Comparison of ENCODE assay signal across 8 cellular contexts in genomic region chr1:27632387-27633297, GRCh38. TPM values are rescaled to one million over a fixed set of nuclear protein-coding genes. Genes with fewer than 3 reads are reported as not detected.
DNase-seq lines count a peak whose midpoint lies in the region; ATAC-seq and TF ChIP-seq lines count a peak whose summit lies in the region.

No MANE protein-coding gene starts in this region.

- TF ChIP-seq CTCF in GM06990 (IDR thresholded peaks at IDR 0.05; ENCODE audit: insufficient read depth, low read length, poor library complexity, severe bottlenecking): no peak
- TF ChIP-seq CTCF in GM23338 (conservative IDR thresholded peaks at IDR 0.05; ENCODE audit: low read depth in 2 of 2): no peak

- H3K9me3 ChIP-seq in right cardiac atrium (ENCODE audit: control insufficient read depth, low read length) (no peaks in the 10 kb centered on the region), stomach smooth muscle (ENCODE audit: control insufficient read depth in 2 of 2, low read length in 2 of 2) (no peaks in the 10 kb centered on the region), SJCRH30 (replicated peaks) (no peaks in the 10 kb centered on the region)

- no peak overlapping the region for H3K9ac ChIP-seq in stomach smooth muscle (ENCODE audit: low read length in 2 of 2)

- H3K27me3 Mint-ChIP-seq in GM23338 (ENCODE audit: insufficient read depth, low read depth, poor library complexity): peaks cover 35% of the 10 kb centered on the region
- no peaks in the 10 kb centered on the region for H3K27me3 Mint-ChIP-seq in activated CD4-positive, alpha-beta T cell treated with anti-CD3 and anti-CD28 coated beads, Interleukin-2, amount 10 ng/mL, durations not matched to agents 24 days and 14 days

- peaks cover 33% of the 10 kb centered on the region for H3K4me1 Mint-ChIP-seq in GM23338
- peaks cover 69% of the 10 kb centered on the region for H3K4me1 Mint-ChIP-seq in activated CD4-positive, alpha-beta T cell treated with anti-CD3 and anti-CD28 coated beads, Interleukin-2, amount 10 ng/mL, durations not matched to agents 24 days and 14 days

- H3F3A ChIP-seq in GM23338 (replicated peaks; ENCODE audit: low read depth): peaks cover 5% of the 10 kb centered on the region

- H3K36me3 ChIP-seq in GM06990 (ENCODE audit: control insufficient read depth, insufficient read depth, low read length) (no peaks in the 10 kb centered on the region), GM23338 (ENCODE audit: insufficient read depth) (no peaks in the 10 kb centered on the region), stomach smooth muscle (ENCODE audit: control insufficient read depth in 2 of 2, insufficient read depth in 2 of 2, low read length in 2 of 2) (no peaks in the 10 kb centered on the region), SJCRH30 (no peaks in the 10 kb centered on the region)

- no peak overlapping the region for H2AFZ ChIP-seq in GM23338

- H3K4me3 ChIP-seq in GM06990 (replicated peaks; ENCODE audit: low read depth, low read length): no peak overlapping the region; the same call in 1 of the 2 replicates
- H3K4me3 ChIP-seq in GM23338: no peak overlapping the region
- no peak overlapping the region for H3K4me3 ChIP-seq in right cardiac atrium (ENCODE audit: low read length)
- H3K4me3 ChIP-seq in stomach smooth muscle (ENCODE audit: low read length in 2 of 2): no peak overlapping the region
- no peak overlapping the region for H3K4me3 ChIP-seq in SJCRH30

- 65% methylated on average over 14 of the region's 14 CpGs for WGBS in right cardiac atrium

- H3K4me2 ChIP-seq in GM23338: no peak overlapping the region

- H3K36me3 Mint-ChIP-seq in GM23338 (ENCODE audit: low read depth): no peaks in the 10 kb centered on the region
- H3K36me3 Mint-ChIP-seq in activated CD4-positive, alpha-beta T cell treated with anti-CD3 and anti-CD28 coated beads, Interleukin-2, amount 10 ng/mL, durations not matched to agents 24 days and 14 days (ENCODE audit: low read depth): no peaks in the 10 kb centered on the region

- intact Hi-C loops in activated CD4-positive, alpha-beta T cell treated with anti-CD3 and anti-CD28 coated beads, Interleukin-2, amount 10 ng/mL, durations not matched to agents 24 days and 14 days (cut with micrococcal nuclease): loop anchor here (1.0 to 2.0 kb wide), 3 partner anchors 14 to 31 kb away; no protein-coding TSS in a partner anchor
- intact Hi-C loops in right cardiac atrium (cut with DNase I): no loop called here

- H3K27me3 ChIP-seq in GM06990 (replicated peaks; ENCODE audit: control insufficient read depth, insufficient read depth, low read length) (no peaks in the 10 kb centered on the region), GM23338 (ENCODE audit: insufficient read depth) (peaks cover 43% of the 10 kb centered on the region), right cardiac atrium (ENCODE audit: control insufficient read depth, insufficient read depth) (no peaks in the 10 kb centered on the region), stomach smooth muscle (ENCODE audit: control insufficient read depth in 1 of 2, insufficient read depth in 2 of 2, low read length in 2 of 2) (peaks cover 16 to 20% of the 10 kb centered on the region in 2 donors), SJCRH30 (peaks cover 8% of the 10 kb centered on the region)

- H3K4me3 Mint-ChIP-seq in GM23338: no peak overlapping the region
- peak overlapping the region; percentile 77 for H3K4me3 Mint-ChIP-seq in activated CD4-positive, alpha-beta T cell treated with anti-CD3 and anti-CD28 coated beads, Interleukin-2, amount 10 ng/mL, durations not matched to agents 24 days and 14 days

- no peaks in the 10 kb centered on the region for H3K79me2 ChIP-seq in GM23338 (replicated peaks; ENCODE audit: insufficient read depth)

- DNase-seq in GM06990 (ENCODE audit: extremely low read depth, insufficient read length): peak; percentile 81
- no peak for DNase-seq in GM23338 (ENCODE audit: low spot score)
- DNase-seq in activated CD4-positive, alpha-beta T cell treated with anti-CD3 and anti-CD28 coated beads, Interleukin-2, amount 10 ng/mL, durations not matched to agents 24 days and 14 days: peak; percentile 85
- no peak for DNase-seq in right cardiac atrium
- no peak for DNase-seq in hepatic stellate cell (ENCODE audit: low spot score)
- DNase-seq in NCI-H345 treated with DMSO at 0.1 percent for 48 hours (lab: John Stamatoyannopoulos, UW; ENCODE audit: unreplicated experiment): no peak
- DNase-seq in SJCRH30: no peak

- ATAC-seq in GM23338: no peak
- ATAC-seq in right cardiac atrium: no peak

- no peak overlapping the region for H3K27ac Mint-ChIP-seq in GM23338
- H3K27ac Mint-ChIP-seq in activated CD4-positive, alpha-beta T cell treated with anti-CD3 and anti-CD28 coated beads, Interleukin-2, amount 10 ng/mL, durations not matched to agents 24 days and 14 days: peak overlapping the region; percentile 90

- H3K4me1 ChIP-seq in GM23338 (ENCODE audit: insufficient read depth) (peaks cover 17% of the 10 kb centered on the region), right cardiac atrium (ENCODE audit: control insufficient read depth, insufficient read depth, low read length) (peaks cover 19% of the 10 kb centered on the region), stomach smooth muscle (ENCODE audit: control insufficient read depth, insufficient read depth, low read length) (peaks cover 11% of the 10 kb centered on the region), SJCRH30 (peaks cover 5% of the 10 kb centered on the region)

- H3K9me2 ChIP-seq in GM23338 (ENCODE audit: insufficient read depth): no peaks in the 10 kb centered on the region

- H3K27ac ChIP-seq in GM23338 (ENCODE audit: low read depth) (no peak overlapping the region), right cardiac atrium (ENCODE audit: low read length) (peak overlapping the region; percentile 29), stomach smooth muscle (ENCODE audit: low read length) (peak overlapping the region; percentile 31), SJCRH30 (no peak overlapping the region)

- H3K9me3 Mint-ChIP-seq in GM23338: no peaks in the 10 kb centered on the region
- no peaks in the 10 kb centered on the region for H3K9me3 Mint-ChIP-seq in activated CD4-positive, alpha-beta T cell treated with anti-CD3 and anti-CD28 coated beads, Interleukin-2, amount 10 ng/mL, durations not matched to agents 24 days and 14 days

- H4K20me1 ChIP-seq in GM23338 (replicated peaks; ENCODE audit: insufficient read depth): no peaks in the 10 kb centered on the region

TF ChIP-seq in GM23338, 12 proteins besides CTCF, POLR2A, EP300 and RAD21:
- TF ChIP-seq EZH2 (IDR thresholded peaks at IDR 0.05; ENCODE audit: low read depth, unreplicated experiment) (peak; percentile 10), ZNF114 (CRISPR knock-in tag; IDR thresholded peaks at IDR 0.05) (no peak)
TF ChIP-seq in GM23338: peak in this region for 1.

RNA-seq across cellular contexts. Expression of gene FGR, which starts 2.3 kb away (rescaled TPM):
- 0.16 and 0.56 TPM in 2 replicates for total RNA-seq in GM23338 (2014; rRNA removed; shearing (Covaris generic))
- polyA plus RNA-seq in GM23338 (2016; fragmentation: Nextera tagmentation; extraction: Ambion mirVana): 0.42 and 0.53 TPM in 2 replicates
- 0.19 and 0.21 TPM in 2 replicates for total RNA-seq in activated CD4-positive, alpha-beta T cell treated with anti-CD3 and anti-CD28 coated beads, Interleukin-2, amount 10 ng/mL, durations not matched to agents 24 days and 14 days
- total RNA-seq in right cardiac atrium: 10 to 100 TPM in 1 of 4 donors, 1 to 10 TPM in 3; 3.2 to 12.6 (median 5.1) TPM
- 3.5 TPM for polyA plus RNA-seq in right cardiac atrium
- total RNA-seq in SJCRH30 (2014; rRNA removed; shearing (Covaris generic)): not detected in 2 replicates

RNA-seq across cellular contexts. Expression of gene AHDC1, which starts 28.7 kb away (rescaled TPM):
- 19.1 and 22.2 TPM in 2 replicates for total RNA-seq in GM23338 (2014; rRNA removed; shearing (Covaris generic))
- 6.8 and 8.3 TPM in 2 replicates for polyA plus RNA-seq in GM23338 (2016; fragmentation: Nextera tagmentation; extraction: Ambion mirVana)
- total RNA-seq in activated CD4-positive, alpha-beta T cell treated with anti-CD3 and anti-CD28 coated beads, Interleukin-2, amount 10 ng/mL, durations not matched to agents 24 days and 14 days: 33.9 and 34.7 TPM in 2 replicates
- total RNA-seq in right cardiac atrium: 10 to 100 TPM; 40.4 to 53.5 (median 50.6) TPM
- 26.3 TPM for polyA plus RNA-seq in right cardiac atrium
- total RNA-seq in SJCRH30 (2014; rRNA removed; shearing (Covaris generic)): 29.7 and 30.6 TPM in 2 replicates

RNA-seq across cellular contexts. Expression of gene IFI6, which starts 39.4 kb away (rescaled TPM):
- total RNA-seq in GM23338 (2014; rRNA removed; shearing (Covaris generic)): 6.3 and 9.4 TPM in 2 replicates
- polyA plus RNA-seq in GM23338 (2016; fragmentation: Nextera tagmentation; extraction: Ambion mirVana): 15.6 and 16.0 TPM in 2 replicates
- total RNA-seq in activated CD4-positive, alpha-beta T cell treated with anti-CD3 and anti-CD28 coated beads, Interleukin-2, amount 10 ng/mL, durations not matched to agents 24 days and 14 days: 53.2 and 55.5 TPM in 2 replicates
- total RNA-seq in right cardiac atrium: 100 to 1,000 TPM in 1 of 4 donors, 10 to 100 TPM in 3; 46.2 to 145 (median 57.8) TPM
- polyA plus RNA-seq in right cardiac atrium: 68.1 TPM
- total RNA-seq in SJCRH30 (2014; rRNA removed; shearing (Covaris generic)): 5.8 and 6.8 TPM in 2 replicates

Comparison
In these comparisons a context has a peak if more than half of its experiments do, and no peak if none do; other contexts are left out.
1. DNase-seq: peak in GM06990 (single experiment) and activated CD4-positive, alpha-beta T cell treated with anti-CD3 and anti-CD28 coated beads, Interleukin-2, amount 10 ng/mL, durations not matched to agents 24 days and 14 days (single experiment); none in GM23338 (single experiment), right cardiac atrium (0 of 3), hepatic stellate cell (single experiment), NCI-H345 treated with DMSO at 0.1 percent for 48 hours (single experiment) and SJCRH30 (0 of 2).
2. H3K27ac ChIP-seq: peak in right cardiac atrium (single experiment) and stomach smooth muscle (single experiment); none in GM23338 (single experiment) and SJCRH30 (single experiment).